ENCODE assay signal across 1 cellular context in genomic region chr19:13146763-13147563, GRCh38.
TF ChIP-seq lines count a peak whose summit lies in the region.

No MANE protein-coding gene starts in this region.

TF ChIP-seq in K562, 482 proteins besides CTCF, POLR2A, EP300 and RAD21 (continues in another document):
- TF ChIP-seq NFXL1 (CRISPR knock-in tag; IDR thresholded peaks at IDR 0.05), result no peak
- TF ChIP-seq LCOR (CRISPR knock-in tag; IDR thresholded peaks at IDR 0.05), result peak; percentile 69; the same call in 1 of the 2 replicates
- TF ChIP-seq, protein P1, sequence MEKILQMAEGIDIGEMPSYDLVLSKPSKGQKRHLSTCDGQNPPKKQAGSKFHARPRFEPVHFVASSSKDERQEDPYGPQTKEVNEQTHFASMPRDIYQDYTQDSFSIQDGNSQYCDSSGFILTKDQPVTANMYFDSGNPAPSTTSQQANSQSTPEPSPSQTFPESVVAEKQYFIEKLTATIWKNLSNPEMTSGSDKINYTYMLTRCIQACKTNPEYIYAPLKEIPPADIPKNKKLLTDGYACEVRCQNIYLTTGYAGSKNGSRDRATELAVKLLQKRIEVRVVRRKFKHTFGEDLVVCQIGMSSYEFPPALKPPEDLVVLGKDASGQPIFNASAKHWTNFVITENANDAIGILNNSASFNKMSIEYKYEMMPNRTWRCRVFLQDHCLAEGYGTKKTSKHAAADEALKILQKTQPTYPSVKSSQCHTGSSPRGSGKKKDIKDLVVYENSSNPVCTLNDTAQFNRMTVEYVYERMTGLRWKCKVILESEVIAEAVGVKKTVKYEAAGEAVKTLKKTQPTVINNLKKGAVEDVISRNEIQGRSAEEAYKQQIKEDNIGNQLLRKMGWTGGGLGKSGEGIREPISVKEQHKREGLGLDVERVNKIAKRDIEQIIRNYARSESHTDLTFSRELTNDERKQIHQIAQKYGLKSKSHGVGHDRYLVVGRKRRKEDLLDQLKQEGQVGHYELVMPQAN (IDR thresholded peaks at IDR 0.05; ENCODE audit: borderline replicate concordance), result no peak
- no peak for TF ChIP-seq KAT7 (CRISPR knock-in tag; IDR thresholded peaks at IDR 0.05; ENCODE audit: borderline replicate concordance)
- TF ChIP-seq CC2D1A (IDR thresholded peaks at IDR 0.05), result peak; percentile 73; the same call in 1 of the 2 replicates
- TF ChIP-seq CSDE1 (IDR thresholded peaks at IDR 0.05), result no peak
- TF ChIP-seq NFE2L1 (tag; IDR thresholded peaks at IDR 0.05; ENCODE audit: borderline replicate concordance, low read depth), result no peak
- no peak for TF ChIP-seq ZSCAN32 (CRISPR knock-in tag; IDR thresholded peaks at IDR 0.05)
- TF ChIP-seq RFX7 (CRISPR knock-in tag; IDR thresholded peaks at IDR 0.05), result no peak
- TF ChIP-seq CEBPG (CRISPR knock-in tag; IDR thresholded peaks at IDR 0.05), result peak; percentile 80
- TF ChIP-seq CEBPG (tag; conservative IDR thresholded peaks at IDR 0.05 in 1 of 2, IDR thresholded peaks at IDR 0.05 in 1 of 2), result peak; percentile 61 to 82
- TF ChIP-seq TFAM (CRISPR knock-in tag; conservative IDR thresholded peaks at IDR 0.05), result no peak
- TF ChIP-seq ZBTB26 (CRISPR knock-in tag; IDR thresholded peaks at IDR 0.05), result peak; percentile 50; the same call in 1 of the 2 replicates
- peak; percentile 72 for TF ChIP-seq ELF1 (tag; IDR thresholded peaks at IDR 0.05)
- no peak for TF ChIP-seq ZNF263 (CRISPR knock-in tag; IDR thresholded peaks at IDR 0.05; ENCODE audit: borderline replicate concordance)
- TF ChIP-seq STAG1 (CRISPR knock-in tag; IDR thresholded peaks at IDR 0.05; ENCODE audit: borderline replicate concordance), result no peak
- TF ChIP-seq CXXC5 (CRISPR knock-in tag; IDR thresholded peaks at IDR 0.05), result peak; percentile 64
- no peak for TF ChIP-seq MAFF (IDR thresholded peaks at IDR 0.05; ENCODE audit: low read length)
- TF ChIP-seq, protein P2, sequence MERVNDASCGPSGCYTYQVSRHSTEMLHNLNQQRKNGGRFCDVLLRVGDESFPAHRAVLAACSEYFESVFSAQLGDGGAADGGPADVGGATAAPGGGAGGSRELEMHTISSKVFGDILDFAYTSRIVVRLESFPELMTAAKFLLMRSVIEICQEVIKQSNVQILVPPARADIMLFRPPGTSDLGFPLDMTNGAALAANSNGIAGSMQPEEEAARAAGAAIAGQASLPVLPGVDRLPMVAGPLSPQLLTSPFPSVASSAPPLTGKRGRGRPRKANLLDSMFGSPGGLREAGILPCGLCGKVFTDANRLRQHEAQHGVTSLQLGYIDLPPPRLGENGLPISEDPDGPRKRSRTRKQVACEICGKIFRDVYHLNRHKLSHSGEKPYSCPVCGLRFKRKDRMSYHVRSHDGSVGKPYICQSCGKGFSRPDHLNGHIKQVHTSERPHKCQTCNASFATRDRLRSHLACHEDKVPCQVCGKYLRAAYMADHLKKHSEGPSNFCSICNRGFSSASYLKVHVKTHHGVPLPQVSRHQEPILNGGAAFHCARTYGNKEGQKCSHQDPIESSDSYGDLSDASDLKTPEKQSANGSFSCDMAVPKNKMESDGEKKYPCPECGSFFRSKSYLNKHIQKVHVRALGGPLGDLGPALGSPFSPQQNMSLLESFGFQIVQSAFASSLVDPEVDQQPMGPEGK (CRISPR knock-in tag; IDR thresholded peaks at IDR 0.05; ENCODE audit: borderline replicate concordance), result no peak
- no peak for TF ChIP-seq ZNF79 (CRISPR knock-in tag; IDR thresholded peaks at IDR 0.05; ENCODE audit: low read depth)
- TF ChIP-seq SMARCE1 (IDR thresholded peaks at IDR 0.05), result peak; percentile 75; the same call in 1 of the 2 replicates
- TF ChIP-seq CBX1 (IDR thresholded peaks at IDR 0.05; ENCODE audit: low read depth), result peak; percentile 34
- TF ChIP-seq BCOR (IDR thresholded peaks at IDR 0.05), result peak; percentile 80; the same call in 1 of the 2 replicates
- TF ChIP-seq, protein P3, sequence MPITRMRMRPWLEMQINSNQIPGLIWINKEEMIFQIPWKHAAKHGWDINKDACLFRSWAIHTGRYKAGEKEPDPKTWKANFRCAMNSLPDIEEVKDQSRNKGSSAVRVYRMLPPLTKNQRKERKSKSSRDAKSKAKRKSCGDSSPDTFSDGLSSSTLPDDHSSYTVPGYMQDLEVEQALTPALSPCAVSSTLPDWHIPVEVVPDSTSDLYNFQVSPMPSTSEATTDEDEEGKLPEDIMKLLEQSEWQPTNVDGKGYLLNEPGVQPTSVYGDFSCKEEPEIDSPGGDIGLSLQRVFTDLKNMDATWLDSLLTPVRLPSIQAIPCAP (CRISPR knock-in tag; IDR thresholded peaks at IDR 0.05; ENCODE audit: borderline replicate concordance), result no peak
- TF ChIP-seq DACH1 (IDR thresholded peaks at IDR 0.05; ENCODE audit: partially characterized antibody), result no peak
- no peak for TF ChIP-seq KAT8 (IDR thresholded peaks at IDR 0.05; ENCODE audit: low read depth)
- TF ChIP-seq HDGF (IDR thresholded peaks at IDR 0.05), result peak; percentile 59; the same call in 1 of the 2 replicates
- TF ChIP-seq GTF2E2 (tag; IDR thresholded peaks at IDR 0.05), result no peak
- TF ChIP-seq ATF7 (IDR thresholded peaks at IDR 0.05), result peak; percentile 29; the same call in 1 of the 2 replicates
- TF ChIP-seq FIP1L1 (IDR thresholded peaks at IDR 0.05; ENCODE audit: low read depth, low read length, poor library complexity, severe bottlenecking), result no peak
- no peak for TF ChIP-seq MED1 (CRISPR knock-in tag; IDR thresholded peaks at IDR 0.05; ENCODE audit: borderline replicate concordance)
- no peak for TF ChIP-seq ZBTB7A (IDR thresholded peaks at IDR 0.05; ENCODE audit: borderline replicate concordance, control insufficient read depth, low read depth, low read length)
- peak; percentile 66 for TF ChIP-seq DPF2 (IDR thresholded peaks at IDR 0.05)
- TF ChIP-seq ZNF511 (CRISPR knock-in tag; IDR thresholded peaks at IDR 0.05), result no peak
- TF ChIP-seq TRIM24 (IDR thresholded peaks at IDR 0.05), result peak in 1 of 2 experiments; percentile 74; a peak in 1 of 4 replicates
- TF ChIP-seq CHD4 (IDR thresholded peaks at IDR 0.05; ENCODE audit: insufficient read depth, insufficient replicate concordance, low read depth, low read length, poor library complexity, severe bottlenecking), result no peak
- no peak for TF ChIP-seq SRSF1 (IDR thresholded peaks at IDR 0.05; ENCODE audit: low read depth, low read length)
- TF ChIP-seq ZBTB1 (CRISPR knock-in tag; IDR thresholded peaks at IDR 0.05; ENCODE audit: borderline replicate concordance, low read depth), result no peak
- no peak for TF ChIP-seq MAFG (tag; conservative IDR thresholded peaks at IDR 0.05)
- 0 out of 2 replicates have a peak, but pooled peaks have one; percentile 26 for TF ChIP-seq NFIX (CRISPR knock-in tag; IDR thresholded peaks at IDR 0.05; ENCODE audit: low read depth)
- peak; percentile 34; the same call in 1 of the 2 replicates for TF ChIP-seq JUND (IDR thresholded peaks at IDR 0.05; ENCODE audit: borderline replicate concordance, low read depth, low read length)
- TF ChIP-seq JUND (tag; IDR thresholded peaks at IDR 0.05; ENCODE audit: borderline replicate concordance, low read depth, low read length), result no peak
- TF ChIP-seq, protein P4, sequence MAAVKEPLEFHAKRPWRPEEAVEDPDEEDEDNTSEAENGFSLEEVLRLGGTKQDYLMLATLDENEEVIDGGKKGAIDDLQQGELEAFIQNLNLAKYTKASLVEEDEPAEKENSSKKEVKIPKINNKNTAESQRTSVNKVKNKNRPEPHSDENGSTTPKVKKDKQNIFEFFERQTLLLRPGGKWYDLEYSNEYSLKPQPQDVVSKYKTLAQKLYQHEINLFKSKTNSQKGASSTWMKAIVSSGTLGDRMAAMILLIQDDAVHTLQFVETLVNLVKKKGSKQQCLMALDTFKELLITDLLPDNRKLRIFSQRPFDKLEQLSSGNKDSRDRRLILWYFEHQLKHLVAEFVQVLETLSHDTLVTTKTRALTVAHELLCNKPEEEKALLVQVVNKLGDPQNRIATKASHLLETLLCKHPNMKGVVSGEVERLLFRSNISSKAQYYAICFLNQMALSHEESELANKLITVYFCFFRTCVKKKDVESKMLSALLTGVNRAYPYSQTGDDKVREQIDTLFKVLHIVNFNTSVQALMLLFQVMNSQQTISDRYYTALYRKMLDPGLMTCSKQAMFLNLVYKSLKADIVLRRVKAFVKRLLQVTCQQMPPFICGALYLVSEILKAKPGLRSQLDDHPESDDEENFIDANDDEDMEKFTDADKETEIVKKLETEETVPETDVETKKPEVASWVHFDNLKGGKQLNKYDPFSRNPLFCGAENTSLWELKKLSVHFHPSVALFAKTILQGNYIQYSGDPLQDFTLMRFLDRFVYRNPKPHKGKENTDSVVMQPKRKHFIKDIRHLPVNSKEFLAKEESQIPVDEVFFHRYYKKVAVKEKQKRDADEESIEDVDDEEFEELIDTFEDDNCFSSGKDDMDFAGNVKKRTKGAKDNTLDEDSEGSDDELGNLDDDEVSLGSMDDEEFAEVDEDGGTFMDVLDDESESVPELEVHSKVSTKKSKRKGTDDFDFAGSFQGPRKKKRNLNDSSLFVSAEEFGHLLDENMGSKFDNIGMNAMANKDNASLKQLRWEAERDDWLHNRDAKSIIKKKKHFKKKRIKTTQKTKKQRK (IDR thresholded peaks at IDR 0.05; ENCODE audit: borderline replicate concordance, low read depth, low read length), result no peak
- no peak for TF ChIP-seq MGA (IDR thresholded peaks at IDR 0.05)
